Comparison of ENCODE assay signal across 9 cellular contexts in the genomic region with DNA sequence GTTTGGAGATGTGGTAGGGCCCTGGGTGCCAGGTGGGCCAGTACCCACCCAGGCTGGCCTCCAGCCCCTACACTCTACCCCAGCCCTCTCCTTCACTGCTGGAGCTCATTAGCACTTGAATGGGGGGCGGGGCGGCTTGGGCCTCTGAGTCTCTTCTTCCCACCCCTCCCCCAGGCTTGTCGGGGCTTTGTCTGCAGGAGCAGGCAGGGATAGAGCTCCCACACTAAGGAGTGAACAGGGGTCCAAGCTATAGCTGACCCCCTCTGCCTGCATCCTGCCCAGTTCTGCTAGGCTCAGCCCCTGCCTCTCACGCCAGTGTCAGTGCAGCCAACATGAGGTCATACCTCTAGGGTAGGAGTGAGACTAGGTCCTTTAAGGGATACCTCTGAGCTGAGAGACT. TPM values are rescaled to one million over a fixed set of nuclear protein-coding genes. Genes with fewer than 3 reads are reported as not detected.
A peak's percentile ranks its signal among the peaks of the same experiment; 100 is the strongest.
DNase-seq lines count a peak whose midpoint lies in the region; ATAC-seq and TF ChIP-seq lines count a peak whose summit lies in the region.
"Had no signal": no experiment of that assay in that cellular context is flagged by ENCODE, and none has a peak within 500 bp of the region (broad histone marks: within the 10 kb centered on the region; RNA-seq: fewer than 3 reads in every experiment).

No MANE protein-coding gene starts in this region.

- DNase-seq in activated T-cell treated with anti-CD3 and anti-CD28 coated beads, Interleukin-2, amount 50 U/mL, for 72 hours: no peak
- no peak for DNase-seq in activated T-cell treated with anti-CD3 and anti-CD28 coated beads, Interleukin-2, amount 50 U/mL, for 4 hours
- no peak for DNase-seq in activated naive CD4-positive, alpha-beta T cell treated with anti-CD3 and anti-CD28 coated beads, Interleukin-2, amount 50 U/mL, for 72 hours (ENCODE audit: low spot score in 2 of 2)
- DNase-seq in left kidney (ENCODE audit: low read depth, low spot score) (peak; percentile 86), thoracic aorta (ENCODE audit: low spot score) (no peak), cerebellar nuclear complex (lab: John Stamatoyannopoulos, UW) (no peak), NCI-H526 (lab: John Stamatoyannopoulos, UW) (no peak)

- no peak overlapping the region for H3K4me3 ChIP-seq in thoracic aorta

- peak overlapping the region; percentile 89 to 91 for H3K4me3 Mint-ChIP-seq in activated T-cell treated with anti-CD3 and anti-CD28 coated beads, Interleukin-2, amount 50 U/mL, for 72 hours
- H3K4me3 Mint-ChIP-seq in activated T-cell treated with anti-CD3 and anti-CD28 coated beads, Interleukin-2, amount 50 U/mL, for 4 hours: no peak overlapping the region

- H3K4me1 ChIP-seq in thoracic aorta (ENCODE audit: control insufficient read depth in 1 of 2, low read depth in 2 of 2): peaks cover 66 to 81% of the 10 kb centered on the region in 2 donors

- peak overlapping the region; percentile 68 for H3K27ac Mint-ChIP-seq in activated T-cell treated with anti-CD3 and anti-CD28 coated beads, Interleukin-2, amount 50 U/mL, for 72 hours
- peak overlapping the region; percentile 90 to 91 for H3K27ac Mint-ChIP-seq in activated naive CD4-positive, alpha-beta T cell treated with anti-CD3 and anti-CD28 coated beads, Interleukin-2, amount 50 U/mL, for 72 hours

- TF ChIP-seq CTCF in thoracic aorta (IDR thresholded peaks at IDR 0.05): no peak

- no peaks in the 10 kb centered on the region for H3K27me3 Mint-ChIP-seq in activated T-cell treated with anti-CD3 and anti-CD28 coated beads, Interleukin-2, amount 50 U/mL, for 72 hours (ENCODE audit: low read depth)
- no peaks in the 10 kb centered on the region for H3K27me3 Mint-ChIP-seq in activated T-cell treated with anti-CD3 and anti-CD28 coated beads, Interleukin-2, amount 50 U/mL, for 4 hours (ENCODE audit: low read depth)

- ATAC-seq in activated T-cell treated with anti-CD3 and anti-CD28 coated beads, Interleukin-2, amount 50 U/mL, for 72 hours (replicated peaks in 1 of 2): no peak
- no peak for ATAC-seq in activated T-cell treated with anti-CD3 and anti-CD28 coated beads, Interleukin-2, amount 50 U/mL, for 4 hours
- no peak for ATAC-seq in activated naive CD4-positive, alpha-beta T cell treated with anti-CD3 and anti-CD28 coated beads, Interleukin-2, amount 50 U/mL, for 72 hours
- ATAC-seq in thoracic aorta (ENCODE audit: insufficient number of reproducible peaks, low FRiP score, low read depth): no peak
- ATAC-seq in GM21825 (IDR thresholded peaks at IDR 0.05; ENCODE audit: unreplicated experiment): no peak

- H3K9me3 ChIP-seq in thoracic aorta: no peaks in the 10 kb centered on the region

- H3K27me3 ChIP-seq in thoracic aorta (replicated peaks; ENCODE audit: insufficient read depth): no peaks in the 10 kb centered on the region

- no peaks in the 10 kb centered on the region for H3K9me3 Mint-ChIP-seq in activated T-cell treated with anti-CD3 and anti-CD28 coated beads, Interleukin-2, amount 50 U/mL, for 72 hours
- no peaks in the 10 kb centered on the region for H3K9me3 Mint-ChIP-seq in activated T-cell treated with anti-CD3 and anti-CD28 coated beads, Interleukin-2, amount 50 U/mL, for 4 hours
- H3K9me3 Mint-ChIP-seq in activated naive CD4-positive, alpha-beta T cell treated with anti-CD3 and anti-CD28 coated beads, Interleukin-2, amount 50 U/mL, for 72 hours: no peaks in the 10 kb centered on the region

- H3K36me3 Mint-ChIP-seq in activated T-cell treated with anti-CD3 and anti-CD28 coated beads, Interleukin-2, amount 50 U/mL, for 72 hours (ENCODE audit: insufficient read depth in 2 of 2): peaks cover 10 to 15% of the 10 kb centered on the region in 2 donors
- no peaks in the 10 kb centered on the region for H3K36me3 Mint-ChIP-seq in activated T-cell treated with anti-CD3 and anti-CD28 coated beads, Interleukin-2, amount 50 U/mL, for 4 hours (ENCODE audit: insufficient read depth)
- H3K36me3 Mint-ChIP-seq in activated naive CD4-positive, alpha-beta T cell treated with anti-CD3 and anti-CD28 coated beads, Interleukin-2, amount 50 U/mL, for 72 hours: peaks cover 21 to 28% of the 10 kb centered on the region in 2 donors

- peaks cover 81% of the 10 kb centered on the region for H3K4me1 Mint-ChIP-seq in activated T-cell treated with anti-CD3 and anti-CD28 coated beads, Interleukin-2, amount 50 U/mL, for 72 hours (ENCODE audit: low read depth)
- peaks cover 73% of the 10 kb centered on the region for H3K4me1 Mint-ChIP-seq in activated T-cell treated with anti-CD3 and anti-CD28 coated beads, Interleukin-2, amount 50 U/mL, for 4 hours (ENCODE audit: low read depth)

- H3K36me3 ChIP-seq in thoracic aorta: no peaks in the 10 kb centered on the region

- peak overlapping the region; percentile 33 to 89 for H3K27ac ChIP-seq in thoracic aorta

RNA-seq across cellular contexts. Expression of gene GNAI2, which starts 5.2 kb away (rescaled TPM):
- 100 to 1,000 TPM; 263 to 272 TPM for total RNA-seq in activated T-cell treated with anti-CD3 and anti-CD28 coated beads, Interleukin-2, amount 50 U/mL, for 72 hours
- 100 to 1,000 TPM; 160 to 175 (median 172) TPM for total RNA-seq in activated T-cell treated with anti-CD3 and anti-CD28 coated beads, Interleukin-2, amount 50 U/mL, for 4 hours
- total RNA-seq in activated naive CD4-positive, alpha-beta T cell treated with anti-CD3 and anti-CD28 coated beads, Interleukin-2, amount 50 U/mL, for 72 hours: 100 to 1,000 TPM; 313 to 349 TPM
- total RNA-seq in thoracic aorta: 100 to 1,000 TPM; 183 to 337 TPM

RNA-seq across cellular contexts. Expression of gene SEMA3B, which starts 27.8 kb away (rescaled TPM):
- 1 to 10 TPM; 1.9 to 3.3 TPM for total RNA-seq in activated T-cell treated with anti-CD3 and anti-CD28 coated beads, Interleukin-2, amount 50 U/mL, for 72 hours
- total RNA-seq in activated T-cell treated with anti-CD3 and anti-CD28 coated beads, Interleukin-2, amount 50 U/mL, for 4 hours: under 1 TPM; 0.35 to 0.55 (median 0.52) TPM
- total RNA-seq in activated naive CD4-positive, alpha-beta T cell treated with anti-CD3 and anti-CD28 coated beads, Interleukin-2, amount 50 U/mL, for 72 hours: 1 to 10 TPM in 1 of 2 donors, under 1 TPM in 1; 0.77 to 4.1 TPM
- 10 to 100 TPM; 53.6 to 57.2 TPM for total RNA-seq in thoracic aorta

RNA-seq across cellular contexts. Expression of gene SLC38A3, which starts 36.1 kb away (rescaled TPM):
- not detected for total RNA-seq in activated T-cell treated with anti-CD3 and anti-CD28 coated beads, Interleukin-2, amount 50 U/mL, for 72 hours
- total RNA-seq in activated T-cell treated with anti-CD3 and anti-CD28 coated beads, Interleukin-2, amount 50 U/mL, for 4 hours: under 1 TPM in 2 of 3 donors, not detected in 1; 0.08 to 0.52 TPM
- total RNA-seq in activated naive CD4-positive, alpha-beta T cell treated with anti-CD3 and anti-CD28 coated beads, Interleukin-2, amount 50 U/mL, for 72 hours: not detected
- under 1 TPM in 1 of 2 donors, not detected in 1; 0.28 TPM for total RNA-seq in thoracic aorta
- total RNA-seq: RPMI7951 had no signal

RNA-seq across cellular contexts. Expression of gene LSMEM2, which starts 37.7 kb away (rescaled TPM):
- total RNA-seq in activated T-cell treated with anti-CD3 and anti-CD28 coated beads, Interleukin-2, amount 50 U/mL, for 72 hours: under 1 TPM in 1 of 2 donors, not detected in 1; 0.26 TPM
- total RNA-seq in activated T-cell treated with anti-CD3 and anti-CD28 coated beads, Interleukin-2, amount 50 U/mL, for 4 hours: under 1 TPM in 1 of 3 donors, not detected in 2; 0.13 TPM
- total RNA-seq in activated naive CD4-positive, alpha-beta T cell treated with anti-CD3 and anti-CD28 coated beads, Interleukin-2, amount 50 U/mL, for 72 hours: not detected
- not detected for total RNA-seq in thoracic aorta
- total RNA-seq: RPMI7951 had no signal

RNA-seq across cellular contexts. Expression of gene GNAT1, which starts 49.8 kb away (rescaled TPM):
- not detected for total RNA-seq in activated T-cell treated with anti-CD3 and anti-CD28 coated beads, Interleukin-2, amount 50 U/mL, for 72 hours
- total RNA-seq in activated T-cell treated with anti-CD3 and anti-CD28 coated beads, Interleukin-2, amount 50 U/mL, for 4 hours: not detected
- not detected for total RNA-seq in activated naive CD4-positive, alpha-beta T cell treated with anti-CD3 and anti-CD28 coated beads, Interleukin-2, amount 50 U/mL, for 72 hours
- total RNA-seq in thoracic aorta: under 1 TPM in 1 of 2 donors, not detected in 1; 0.54 TPM
- total RNA-seq: RPMI7951 had no signal

Comparison
In these comparisons a context has a peak if more than half of its experiments do, and no peak if none do; other contexts are left out.
1. RNA of gene SEMA3B, which starts 27.8 kb away (total RNA-seq): 53.6 to 57.2 TPM in thoracic aorta; 0.77 to 4.1 TPM in activated naive CD4-positive, alpha-beta T cell treated with anti-CD3 and anti-CD28 coated beads, Interleukin-2, amount 50 U/mL, for 72 hours, 1.9 to 3.3 TPM in activated T-cell treated with anti-CD3 and anti-CD28 coated beads, Interleukin-2, amount 50 U/mL, for 72 hours and 0.35 to 0.55 TPM in activated T-cell treated with anti-CD3 and anti-CD28 coated beads, Interleukin-2, amount 50 U/mL, for 4 hours; every median in the first group is over 10 times any median in the second.